18 cellular contexts compared by ENCODE assay signal in genomic region chr5:97476852-97477534, GRCh38.
DNase-seq lines count a peak whose midpoint lies in the region; ATAC-seq and TF ChIP-seq lines count a peak whose summit lies in the region.
"Had no signal": no experiment of that assay in that cellular context is flagged by ENCODE, and none has a peak within 500 bp of the region (broad histone marks: within the 10 kb centered on the region; RNA-seq: fewer than 3 reads in every experiment).

No MANE protein-coding gene starts in this region.

- no peaks in the 10 kb centered on the region for H3K9me3 ChIP-seq in lower lobe of right lung
- H3K9me3 ChIP-seq: SJCRH30 had no signal

- no peaks in the 10 kb centered on the region for H3K4me1 ChIP-seq in lower lobe of right lung
- H3K4me1 ChIP-seq: breast epithelium, SJCRH30 had no signal

- H3K27ac ChIP-seq in lower lobe of right lung, result no peak overlapping the region
- H3K27ac ChIP-seq: breast epithelium, foreskin keratinocyte, SJCRH30 had no signal

- H3K36me3 ChIP-seq in lower lobe of right lung, result no peaks in the 10 kb centered on the region
- H3K36me3 ChIP-seq: breast epithelium, SJCRH30 had no signal

- TF ChIP-seq CTCF in GM20000 (IDR thresholded peaks at IDR 0.05; ENCODE audit: extremely low read depth, missing control alignments) (no peak), lower lobe of right lung (IDR thresholded peaks at IDR 0.05) (no peak)

- peak; percentile 67 for ATAC-seq in GM18498 (IDR thresholded peaks at IDR 0.05; ENCODE audit: unreplicated experiment)
- ATAC-seq in HG02885 (IDR thresholded peaks at IDR 0.05; ENCODE audit: poor library complexity, unreplicated experiment), result peak; percentile 75
- ATAC-seq in HG03575 (IDR thresholded peaks at IDR 0.05; ENCODE audit: extremely low read depth, insufficient number of reproducible peaks, low FRiP score, unreplicated experiment), result peak; percentile 55
- ATAC-seq in lower lobe of right lung, result no peak
- ATAC-seq: natural killer cell had no signal

- DNase-seq in GM20000 (ENCODE audit: low spot score) (peak; percentile 15), lower lobe of right lung (no peak), SW480 (ENCODE audit: low spot score) (no peak), SIG-M5 (lab: John Stamatoyannopoulos, UW) (no peak)
- DNase-seq in activated CD8-positive, alpha-beta memory T cell treated with anti-CD3 and anti-CD28 coated beads, Interleukin-2, amount 50 U/mL, for 48 hours, result no peak
- DNase-seq: CD8-positive, alpha-beta memory T cell; Karpas-422; natural killer cell; NCI-H1092; NCI-H2107; NCI-H526 treated with DMSO at 0.1 percent for 48 hours; SJCRH30; stimulated activated CD4-positive, alpha-beta T cell treated with anti-CD3 and anti-CD28 coated beads, Interleukin-4, amount 100 ng/mL, for 24 hours had no signal

- intact Hi-C loops in lower lobe of right lung (cut with DNase I), result no loop called here

- H3K4me3 ChIP-seq in lower lobe of right lung, result no peak overlapping the region
- H3K4me3 ChIP-seq: breast epithelium, SJCRH30 had no signal

- H3K27me3 ChIP-seq in lower lobe of right lung (ENCODE audit: low read depth), result no peaks in the 10 kb centered on the region
- H3K27me3 ChIP-seq: breast epithelium, foreskin keratinocyte, SJCRH30 had no signal

Comparison
In these comparisons a context has a peak if more than half of its experiments do, and no peak if none do; other contexts are left out.
1. ATAC-seq: peak in GM18498 (single experiment), HG02885 (single experiment) and HG03575 (single experiment); none in lower lobe of right lung (0 of 2).